ENCODE assay signal across 8 cellular contexts in the genomic region with DNA sequence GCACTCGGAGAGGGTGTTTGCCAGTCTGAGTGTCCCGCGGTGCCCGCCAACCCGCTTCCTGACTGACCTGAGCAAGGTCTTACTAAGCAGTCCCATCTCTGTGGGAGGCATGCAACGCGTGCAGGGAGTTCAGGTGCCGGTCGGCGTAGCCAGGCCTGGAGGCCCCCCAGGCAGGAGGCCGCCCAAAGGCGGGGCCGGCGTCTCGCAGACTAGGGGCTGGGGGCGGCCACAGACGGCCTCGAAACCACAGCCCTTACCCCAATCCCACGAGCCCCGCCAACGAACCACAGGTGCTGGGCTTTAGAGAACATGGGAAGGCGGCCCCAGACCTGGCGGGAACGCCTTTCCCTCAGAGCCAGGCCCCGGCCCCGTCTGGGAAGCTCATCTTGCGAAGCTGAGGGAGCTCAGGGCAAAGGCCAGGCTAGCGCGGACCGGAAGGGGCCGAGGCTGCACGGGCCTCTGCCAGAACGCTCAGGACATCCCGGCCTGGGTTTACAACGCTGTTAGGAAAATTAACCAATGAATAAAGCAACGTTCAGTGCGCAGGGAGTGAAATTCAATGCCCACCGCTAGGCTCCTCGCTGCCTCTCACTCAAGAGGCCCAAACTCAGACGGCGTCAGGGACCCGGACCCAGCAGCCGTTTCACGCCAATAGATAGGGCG. TPM values are rescaled to one million over a fixed set of nuclear protein-coding genes. Genes with fewer than 3 reads are reported as not detected.
A peak's percentile ranks its signal among the peaks of the same experiment; 100 is the strongest.
DNase-seq lines count a peak whose midpoint lies in the region; ATAC-seq and TF ChIP-seq lines count a peak whose summit lies in the region.

No MANE protein-coding gene starts in this region.

- TF ChIP-seq CTCF in cardiac fibroblast (IDR thresholded peaks at IDR 0.05; ENCODE audit: low read depth, low read length) = peak; percentile 3
- TF ChIP-seq CTCF in liver (IDR thresholded peaks at IDR 0.05; ENCODE audit: low read depth, low read length, missing input control) = peak; percentile 22

- H3K27ac ChIP-seq in liver (ENCODE audit: low read depth in 1 of 2, low read length in 2 of 2) = peak overlapping the region; percentile 97 to 99

- peak; percentile 54 for DNase-seq in activated T-cell treated with anti-CD3 and anti-CD28 coated beads for 24 hours (ENCODE audit: low read depth)
- no peak for DNase-seq in activated T-cell treated with anti-CD3 and anti-CD28 coated beads, Interleukin-2, amount 50 U/mL, for 1 hour
- DNase-seq in cardiac fibroblast (ENCODE audit: low read depth in 2 of 2) = no peak
- peak; percentile 51 to 59 for DNase-seq in stimulated activated CD8-positive, alpha-beta memory T cell treated with anti-CD3 and anti-CD28 coated beads, Interleukin-2, amount 100 ng/mL, for 48 hours (ENCODE audit: low read depth in 2 of 2)
- no peak for DNase-seq in superior temporal gyrus (ENCODE audit: extremely low spot score)

- no peaks in the 10 kb centered on the region for H3K27me3 Mint-ChIP-seq in T-helper 1 cell treated with Interleukin-12 subunit alpha and Interleukin-12 subunit beta and Interleukin-4 antibody, amounts not matched to agents 30 μg/mL and 1 μg/mL, for 36 hours (ENCODE audit: low read depth)

- H3K4me1 Mint-ChIP-seq in T-helper 1 cell treated with Interleukin-12 subunit alpha and Interleukin-12 subunit beta and Interleukin-4 antibody, amounts not matched to agents 30 μg/mL and 1 μg/mL, for 36 hours (ENCODE audit: low read depth) = peaks cover 52% of the 10 kb centered on the region

- ATAC-seq in HG03159 (IDR thresholded peaks at IDR 0.05; ENCODE audit: unreplicated experiment) = peak; percentile 32

- H3K9ac ChIP-seq in liver (ENCODE audit: low read depth in 1 of 2, low read length in 2 of 2) = peak overlapping the region; percentile 80 to 84

- peak overlapping the region; percentile 49 to 53 for H3K4me3 ChIP-seq in cardiac fibroblast (replicated peaks in 1 of 2; ENCODE audit: low read depth in 2 of 2, low read length in 2 of 2)
- H3K4me3 ChIP-seq in liver (ENCODE audit: low read depth in 1 of 3, low read length in 3 of 3) = peak overlapping the region; percentile 49 to 74 (median 70)

- peaks cover 24% of the 10 kb centered on the region for H3K36me3 Mint-ChIP-seq in T-helper 1 cell treated with Interleukin-12 subunit alpha and Interleukin-12 subunit beta and Interleukin-4 antibody, amounts not matched to agents 30 μg/mL and 1 μg/mL, for 36 hours (ENCODE audit: low read depth)

- TF ChIP-seq RAD21 in liver (IDR thresholded peaks at IDR 0.05) = no peak

- peak overlapping the region; percentile 95 for H3K27ac Mint-ChIP-seq in T-helper 1 cell treated with Interleukin-12 subunit alpha and Interleukin-12 subunit beta and Interleukin-4 antibody, amounts not matched to agents 30 μg/mL and 1 μg/mL, for 36 hours

- H3K36me3 ChIP-seq in liver (ENCODE audit: control insufficient read depth in 4 of 4, insufficient read depth in 3 of 4, low read depth in 1 of 4, low read length in 3 of 4) = peaks cover 0 to 9% (median 1%) of the 10 kb centered on the region in 4 donors

- no peaks in the 10 kb centered on the region for H3K27me3 ChIP-seq in liver (ENCODE audit: control insufficient read depth in 4 of 4, insufficient read depth in 4 of 4, low read length in 3 of 4)

- under 1% methylated on average over 45 of the region's 45 CpGs for WGBS in liver

- H3K4me3 Mint-ChIP-seq in T-helper 1 cell treated with Interleukin-12 subunit alpha and Interleukin-12 subunit beta and Interleukin-4 antibody, amounts not matched to agents 30 μg/mL and 1 μg/mL, for 36 hours = peak overlapping the region; percentile 94

- H3K4me1 ChIP-seq in liver (ENCODE audit: control insufficient read depth in 4 of 4, insufficient read depth in 4 of 4, low read length in 3 of 4) = peaks cover 13 to 75% (median 60%) of the 10 kb centered on the region in 4 donors

- no peaks in the 10 kb centered on the region for H3K9me3 ChIP-seq in liver (ENCODE audit: control insufficient read depth in 4 of 4, low read length in 3 of 4)

- H3K9me3 Mint-ChIP-seq in T-helper 1 cell treated with Interleukin-12 subunit alpha and Interleukin-12 subunit beta and Interleukin-4 antibody, amounts not matched to agents 30 μg/mL and 1 μg/mL, for 36 hours = no peaks in the 10 kb centered on the region

TF ChIP-seq in liver, 16 proteins besides CTCF, POLR2A, EP300 and RAD21:
- TF ChIP-seq JUND (IDR thresholded peaks at IDR 0.05) = no peak
- TF ChIP-seq RXRA (IDR thresholded peaks at IDR 0.05) = no peak
- peak in 1 of 2 donors; percentile 68 for TF ChIP-seq HNF4A (conservative IDR thresholded peaks at IDR 0.05)
- TF ChIP-seq HNF4G (IDR thresholded peaks at IDR 0.05) = peak; percentile 40
- TF ChIP-seq FOXA2 (IDR thresholded peaks at IDR 0.05) = no peak
- TF ChIP-seq SP1 (IDR thresholded peaks at IDR 0.05) = no peak
- no peak for TF ChIP-seq TAF1 (conservative IDR thresholded peaks at IDR 0.05)
TF ChIP-seq in liver: peak in this region for 2.

RNA-seq across cellular contexts. Expression of a gene that starts 2.1 kb away (rescaled TPM):
- total RNA-seq in liver = 1 to 10 TPM; 6.8 to 9.5 TPM
- polyA plus RNA-seq in liver = 10 to 100 TPM in 1 of 2 donors, 1 to 10 TPM in 1; 8.2 to 20.2 TPM

RNA-seq across cellular contexts. Expression of a gene that starts 26.6 kb away (rescaled TPM):
- 100 to 1,000 TPM in 1 of 2 donors, 1 to 10 TPM in 1; 6.5 to 110 TPM for total RNA-seq in liver
- polyA plus RNA-seq in liver = 10 to 100 TPM; 27.6 to 71.6 TPM

RNA-seq across cellular contexts. Expression of a gene that starts 36.2 kb away (rescaled TPM):
- total RNA-seq in liver = 1 to 10 TPM; 7.2 to 7.3 TPM
- polyA plus RNA-seq in liver = 1 to 10 TPM in 1 of 2 donors, under 1 TPM in 1; 0.71 to 4.4 TPM

RNA-seq across cellular contexts. Expression of a gene that starts 48.4 kb away (rescaled TPM):
- total RNA-seq in liver = under 1 TPM in 1 of 2 donors, not detected in 1; 0.33 TPM
- polyA plus RNA-seq in liver = under 1 TPM in 1 of 2 donors, not detected in 1; 0.32 TPM

Comparison
In these comparisons a context has a peak if more than half of its experiments do, and no peak if none do; other contexts are left out.
1. DNase-seq: peak in activated T-cell treated with anti-CD3 and anti-CD28 coated beads for 24 hours (single experiment) and stimulated activated CD8-positive, alpha-beta memory T cell treated with anti-CD3 and anti-CD28 coated beads, Interleukin-2, amount 100 ng/mL, for 48 hours (2 of 2); none in activated T-cell treated with anti-CD3 and anti-CD28 coated beads, Interleukin-2, amount 50 U/mL, for 1 hour (single experiment), cardiac fibroblast (0 of 2) and superior temporal gyrus (single experiment).